8 cellular contexts compared by ENCODE assay signal in genomic region chr17:60524463-60525346, GRCh38. TPM values are rescaled to one million over a fixed set of nuclear protein-coding genes. Genes with fewer than 3 reads are reported as not detected.
DNase-seq lines count a peak whose midpoint lies in the region; ATAC-seq and TF ChIP-seq lines count a peak whose summit lies in the region.

No MANE protein-coding gene starts in this region.

- H3K27ac Mint-ChIP-seq in stimulated activated naive CD8-positive, alpha-beta T cell treated with anti-CD3 and anti-CD28 coated beads, Interleukin-15, amount 100 ng/mL, for 72 hours: peak overlapping the region; percentile 96 to 100

- H3K9me3 ChIP-seq in adipocyte (ENCODE audit: control insufficient read depth, low read length): no peaks in the 10 kb centered on the region

- H3K27ac ChIP-seq in C4-2B: peak overlapping the region; percentile 98

- no peak for ATAC-seq in stimulated activated naive CD8-positive, alpha-beta T cell treated with anti-CD3 and anti-CD28 coated beads, Interleukin-15, amount 100 ng/mL, for 72 hours

- H3K4me3 ChIP-seq in adipocyte (ENCODE audit: low read length): peak overlapping the region; percentile 95
- H3K4me3 ChIP-seq in kidney epithelial cell (ENCODE audit: low read depth, low read length): peak overlapping the region; percentile 77

- H3K4me3 Mint-ChIP-seq in stimulated activated naive CD8-positive, alpha-beta T cell treated with anti-CD3 and anti-CD28 coated beads, Interleukin-15, amount 100 ng/mL, for 72 hours: peak overlapping the region; percentile 93 to 98

- peak overlapping the region; percentile 96 for H3K9ac ChIP-seq in adipocyte (ENCODE audit: low read length)

- H3K9me3 Mint-ChIP-seq in stimulated activated naive CD8-positive, alpha-beta T cell treated with anti-CD3 and anti-CD28 coated beads, Interleukin-15, amount 100 ng/mL, for 72 hours: no peaks in the 10 kb centered on the region

- H3K4me1 ChIP-seq in adipocyte (ENCODE audit: control insufficient read depth, insufficient read depth, low read length): peaks cover 19% of the 10 kb centered on the region

- DNase-seq in HT1080 (ENCODE audit: low read depth): peak; percentile 21
- peak; percentile 64 for DNase-seq in adipocyte (ENCODE audit: low read depth)
- no peak for DNase-seq in kidney epithelial cell (ENCODE audit: low read depth)
- DNase-seq in stimulated activated naive CD8-positive, alpha-beta T cell treated with anti-CD3 and anti-CD28 coated beads, Interleukin-15, amount 100 ng/mL, for 72 hours: no peak
- DNase-seq in activated gamma-delta T cell (lab: John Stamatoyannopoulos, UW): no peak
- no peak for DNase-seq in foreskin melanocyte
- no peak for DNase-seq in HK-2 (ENCODE audit: unreplicated experiment)

- TF ChIP-seq CTCF in C4-2B (conservative IDR thresholded peaks at IDR 0.05) (no peak), kidney epithelial cell (IDR thresholded peaks at IDR 0.05; ENCODE audit: insufficient read depth, low read length, poor library complexity, severe bottlenecking) (no peak)

- H3K27me3 ChIP-seq in adipocyte (replicated peaks; ENCODE audit: control insufficient read depth, insufficient read depth, low read length): no peaks in the 10 kb centered on the region
- no peaks in the 10 kb centered on the region for H3K27me3 ChIP-seq in kidney epithelial cell (ENCODE audit: control insufficient read depth, insufficient read depth, low read length)

- H3K36me3 ChIP-seq in adipocyte (ENCODE audit: control insufficient read depth, insufficient read depth, low read length, severe bottlenecking) (peaks cover 8% of the 10 kb centered on the region), kidney epithelial cell (ENCODE audit: control insufficient read depth, insufficient read depth, low read length) (no peaks in the 10 kb centered on the region)

- peaks cover 22% of the 10 kb centered on the region for H3K4me1 Mint-ChIP-seq in stimulated activated naive CD8-positive, alpha-beta T cell treated with anti-CD3 and anti-CD28 coated beads, Interleukin-15, amount 100 ng/mL, for 72 hours

- H3K27me3 Mint-ChIP-seq in stimulated activated naive CD8-positive, alpha-beta T cell treated with anti-CD3 and anti-CD28 coated beads, Interleukin-15, amount 100 ng/mL, for 72 hours: no peaks in the 10 kb centered on the region

RNA-seq across cellular contexts. Expression of gene APPBP2, which starts 1.3 kb away (rescaled TPM):
- 15.5 and 15.7 TPM in 2 replicates for total RNA-seq in HT1080 (2014; rRNA removed; shearing (Covaris generic))
- polyA plus RNA-seq in HT1080 (2015; cell fraction: cytosol; rRNA removed): 9.8 and 14.5 TPM in 2 replicates
- 21.8 and 22.5 TPM in 2 replicates for polyA plus RNA-seq in HT1080 (2015; cell fraction: nucleus; rRNA removed)
- total RNA-seq in kidney epithelial cell: 19.9 and 23.4 TPM in 2 replicates

Comparison
In these comparisons a context has a peak if more than half of its experiments do, and no peak if none do; other contexts are left out.
1. DNase-seq: peak in HT1080 (single experiment) and adipocyte (single experiment); none in kidney epithelial cell (single experiment), stimulated activated naive CD8-positive, alpha-beta T cell treated with anti-CD3 and anti-CD28 coated beads, Interleukin-15, amount 100 ng/mL, for 72 hours (0 of 2), activated gamma-delta T cell (single experiment), foreskin melanocyte (single experiment) and HK-2 (single experiment).